1 cellular context compared by ENCODE assay signal in the genomic region with DNA sequence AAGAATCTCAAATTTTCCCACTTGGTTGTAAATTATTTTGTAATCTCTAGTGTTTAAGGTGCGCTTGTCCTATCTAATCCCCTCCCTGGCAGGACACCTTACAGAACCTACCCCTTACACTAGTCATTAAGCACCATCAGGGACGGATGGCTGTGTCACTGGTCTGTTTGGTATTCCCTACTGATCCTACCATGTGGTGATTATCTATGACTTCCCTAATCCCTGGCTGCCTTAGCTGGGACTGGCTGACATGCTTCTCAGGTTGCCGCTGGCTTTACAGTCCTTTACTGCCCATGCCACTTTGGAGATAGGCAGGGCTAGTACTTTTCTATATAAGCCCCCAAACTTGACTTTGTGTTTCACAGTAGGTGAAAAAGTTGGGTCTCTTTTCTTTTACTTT.
TF ChIP-seq lines count a peak whose summit lies in the region.

No MANE protein-coding gene starts in this region.

TF ChIP-seq in HEK293, 187 proteins besides CTCF, POLR2A, EP300 and RAD21:
- TF ChIP-seq, protein P1, sequence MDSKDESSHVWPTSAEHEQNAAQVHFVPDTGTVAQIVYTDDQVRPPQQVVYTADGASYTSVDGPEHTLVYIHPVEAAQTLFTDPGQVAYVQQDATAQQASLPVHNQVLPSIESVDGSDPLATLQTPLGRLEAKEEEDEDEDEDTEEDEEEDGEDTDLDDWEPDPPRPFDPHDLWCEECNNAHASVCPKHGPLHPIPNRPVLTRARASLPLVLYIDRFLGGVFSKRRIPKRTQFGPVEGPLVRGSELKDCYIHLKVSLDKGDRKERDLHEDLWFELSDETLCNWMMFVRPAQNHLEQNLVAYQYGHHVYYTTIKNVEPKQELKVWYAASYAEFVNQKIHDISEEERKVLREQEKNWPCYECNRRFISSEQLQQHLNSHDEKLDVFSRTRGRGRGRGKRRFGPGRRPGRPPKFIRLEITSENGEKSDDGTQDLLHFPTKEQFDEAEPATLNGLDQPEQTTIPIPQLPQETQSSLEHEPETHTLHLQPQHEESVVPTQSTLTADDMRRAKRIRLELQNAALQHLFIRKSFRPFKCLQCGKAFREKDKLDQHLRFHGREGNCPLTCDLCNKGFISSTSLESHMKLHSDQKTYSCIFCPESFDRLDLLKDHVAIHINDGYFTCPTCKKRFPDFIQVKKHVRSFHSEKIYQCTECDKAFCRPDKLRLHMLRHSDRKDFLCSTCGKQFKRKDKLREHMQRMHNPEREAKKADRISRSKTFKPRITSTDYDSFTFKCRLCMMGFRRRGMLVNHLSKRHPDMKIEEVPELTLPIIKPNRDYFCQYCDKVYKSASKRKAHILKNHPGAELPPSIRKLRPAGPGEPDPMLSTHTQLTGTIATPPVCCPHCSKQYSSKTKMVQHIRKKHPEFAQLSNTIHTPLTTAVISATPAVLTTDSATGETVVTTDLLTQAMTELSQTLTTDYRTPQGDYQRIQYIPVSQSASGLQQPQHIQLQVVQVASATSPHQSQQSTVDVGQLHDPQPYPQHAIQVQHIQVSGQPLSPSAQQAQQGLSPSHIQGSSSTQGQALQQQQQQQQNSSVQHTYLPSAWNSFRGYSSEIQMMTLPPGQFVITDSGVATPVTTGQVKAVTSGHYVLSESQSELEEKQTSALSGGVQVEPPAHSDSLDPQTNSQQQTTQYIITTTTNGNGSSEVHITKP (tag by site-specific recombination; IDR thresholded peaks at IDR 0.05) = no peak; the same call in 1 of the 2 replicates
- TF ChIP-seq, protein P2, sequence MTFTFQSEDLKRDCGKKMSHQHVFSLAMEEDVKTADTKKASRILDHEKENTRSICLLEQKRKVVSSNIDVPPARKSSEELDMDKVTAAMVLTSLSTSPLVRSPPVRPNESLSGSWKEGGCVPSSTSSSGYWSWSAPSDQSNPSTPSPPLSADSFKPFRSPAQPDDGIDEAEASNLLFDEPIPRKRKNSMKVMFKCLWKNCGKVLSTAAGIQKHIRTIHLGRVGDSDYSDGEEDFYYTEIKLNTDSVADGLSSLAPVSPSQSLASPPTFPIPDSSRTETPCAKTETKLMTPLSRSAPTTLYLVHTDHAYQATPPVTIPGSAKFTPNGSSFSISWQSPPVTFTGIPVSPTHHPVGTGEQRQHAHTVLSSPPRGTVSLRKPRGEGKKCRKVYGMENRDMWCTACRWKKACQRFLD (tag by site-specific recombination; IDR thresholded peaks at IDR 0.05) = no peak
- TF ChIP-seq ZNF664 (tag by site-specific recombination; IDR thresholded peaks at IDR 0.05) = no peak
- TF ChIP-seq ZEB2 (tag by site-specific recombination; IDR thresholded peaks at IDR 0.05) = no peak
- TF ChIP-seq ZBTB17 (tag by site-specific recombination; IDR thresholded peaks at IDR 0.05) = 0 out of 2 replicates have a peak, but pooled peaks have one; percentile 16
- TF ChIP-seq FEZF1 (tag by site-specific recombination; IDR thresholded peaks at IDR 0.05) = no peak
- 0 out of 2 replicates have a peak, but pooled peaks have one; percentile 9 for TF ChIP-seq ZIC2 (tag by site-specific recombination; IDR thresholded peaks at IDR 0.05)
- no peak for TF ChIP-seq ZNF76 (tag by site-specific recombination; IDR thresholded peaks at IDR 0.05; ENCODE audit: borderline replicate concordance, low read depth)
- TF ChIP-seq ZNF707 (tag by site-specific recombination; IDR thresholded peaks at IDR 0.05) = no peak
- TF ChIP-seq SP7 (tag by site-specific recombination; IDR thresholded peaks at IDR 0.05) = no peak
- TF ChIP-seq ZNF350 (tag by site-specific recombination; IDR thresholded peaks at IDR 0.05) = no peak
